12 cellular contexts compared by ENCODE assay signal in genomic region chr11:59225017-59225416, GRCh38. TPM values are rescaled to one million over a fixed set of nuclear protein-coding genes. Genes with fewer than 3 reads are reported as not detected.
A peak's percentile ranks its signal among the peaks of the same experiment; 100 is the strongest.
DNase-seq lines count a peak whose midpoint lies in the region; ATAC-seq and TF ChIP-seq lines count a peak whose summit lies in the region.
"Had no signal": no experiment of that assay in that cellular context is flagged by ENCODE, and none has a peak within 500 bp of the region (broad histone marks: within the 10 kb centered on the region; RNA-seq: fewer than 3 reads in every experiment).

No MANE protein-coding gene starts in this region.

- H3K27ac Mint-ChIP-seq in HFFc6 = no peak overlapping the region
- H3K27ac Mint-ChIP-seq: natural killer cell had no signal

- peak overlapping the region; percentile 22; the same call in 1 of the 2 replicates for H3K4me3 Mint-ChIP-seq in HFFc6
- H3K4me3 Mint-ChIP-seq: natural killer cell had no signal

- no peaks in the 10 kb centered on the region for H3K27me3 ChIP-seq in parathyroid adenoma (ENCODE audit: control insufficient read depth, insufficient read depth, low read length)
- no peaks in the 10 kb centered on the region for H3K27me3 ChIP-seq in effector memory CD4-positive, alpha-beta T cell (replicated peaks; ENCODE audit: control insufficient read depth, insufficient read depth, low read length, poor library complexity, severe bottlenecking)

- no peaks in the 10 kb centered on the region for H3K9me3 ChIP-seq in parathyroid adenoma (ENCODE audit: control insufficient read depth, low read length)
- no peaks in the 10 kb centered on the region for H3K9me3 ChIP-seq in effector memory CD4-positive, alpha-beta T cell (ENCODE audit: control insufficient read depth, low read length)

- H3K9me3 Mint-ChIP-seq in HFFc6 = no peaks in the 10 kb centered on the region
- H3K9me3 Mint-ChIP-seq: natural killer cell had no signal

- no peak overlapping the region for H3K4me2 ChIP-seq in parathyroid adenoma (ENCODE audit: low read length)

- no peaks in the 10 kb centered on the region for H3K79me2 ChIP-seq in parathyroid adenoma

- no peak overlapping the region for H3K4me3 ChIP-seq in parathyroid adenoma (ENCODE audit: low read depth, low read length)
- H3K4me3 ChIP-seq in effector memory CD4-positive, alpha-beta T cell (ENCODE audit: insufficient read depth, low read depth, low read length, poor library complexity, severe bottlenecking) = no peak overlapping the region

- H3K36me3 ChIP-seq in parathyroid adenoma (ENCODE audit: control insufficient read depth, insufficient read depth, low read length) = no peaks in the 10 kb centered on the region
- H3K36me3 ChIP-seq in effector memory CD4-positive, alpha-beta T cell (ENCODE audit: control insufficient read depth, insufficient read depth, low read length) = no peaks in the 10 kb centered on the region

- no peaks in the 10 kb centered on the region for H3K36me3 Mint-ChIP-seq in HFFc6 (ENCODE audit: low read depth)
- H3K36me3 Mint-ChIP-seq: natural killer cell had no signal

- TF ChIP-seq CTCF in HFFc6 (IDR thresholded peaks at IDR 0.05) (no peak), parathyroid adenoma (IDR thresholded peaks at IDR 0.05) (no peak)

- H3K9ac ChIP-seq in parathyroid adenoma = no peak overlapping the region

- ATAC-seq in GM18909 (IDR thresholded peaks at IDR 0.05; ENCODE audit: poor library complexity, unreplicated experiment) (peak; percentile 51), HG03558 (IDR thresholded peaks at IDR 0.05; ENCODE audit: extremely low read depth, unreplicated experiment) (peak; percentile 36), SK-N-SH treated with all-trans-retinoic acid at 6 μM for 48 hours (no peak)

- peak overlapping the region; percentile 19 for H3K27ac ChIP-seq in parathyroid adenoma
- H3K27ac ChIP-seq in effector memory CD4-positive, alpha-beta T cell (ENCODE audit: insufficient read depth, low read length, poor library complexity, severe bottlenecking) = no peak overlapping the region

- H2AFZ ChIP-seq in parathyroid adenoma = no peak overlapping the region

- peaks cover 36% of the 10 kb centered on the region for H3K4me1 Mint-ChIP-seq in HFFc6 (ENCODE audit: low read depth)

- no peak for DNase-seq in HFFc6
- DNase-seq in effector memory CD4-positive, alpha-beta T cell = no peak
- DNase-seq in DMS 273 (lab: John Stamatoyannopoulos, UW; ENCODE audit: unreplicated experiment) = no peak
- no peak for DNase-seq in activated CD4-positive, alpha-beta T cell treated with anti-CD3 and anti-CD28 coated beads for 1 hour
- DNase-seq: GOT3; natural killer cell; stimulated activated naive CD4-positive, alpha-beta T cell treated with Interleukin-2 at 50 U/mL for 16 hours; T-helper 2 cell had no signal

- no peaks in the 10 kb centered on the region for H3K4me1 ChIP-seq in parathyroid adenoma
- H3K4me1 ChIP-seq in effector memory CD4-positive, alpha-beta T cell (ENCODE audit: control insufficient read depth, insufficient read depth, low read length, poor library complexity, severe bottlenecking) = no peaks in the 10 kb centered on the region

- H3K27me3 Mint-ChIP-seq in HFFc6 (ENCODE audit: insufficient read depth) = peaks cover 7% of the 10 kb centered on the region

TF ChIP-seq in SK-N-SH treated with all-trans-retinoic acid at 6 μM for 48 hours, 23 proteins besides CTCF, POLR2A, EP300 and RAD21:
- no peak for TF ChIP-seq ZNF8 (CRISPR knock-in tag; IDR thresholded peaks at IDR 0.05)
- no peak for TF ChIP-seq BACH2 (CRISPR knock-in tag; IDR thresholded peaks at IDR 0.05; ENCODE audit: borderline replicate concordance)
- TF ChIP-seq PATZ1 (CRISPR knock-in tag; IDR thresholded peaks at IDR 0.05; ENCODE audit: borderline replicate concordance) = no peak
- no peak for TF ChIP-seq RARB (CRISPR knock-in tag; IDR thresholded peaks at IDR 0.05)
- TF ChIP-seq ZNF565 (CRISPR knock-in tag; conservative IDR thresholded peaks at IDR 0.05; ENCODE audit: low read depth) = no peak
- TF ChIP-seq OSR1 (CRISPR knock-in tag; IDR thresholded peaks at IDR 0.05) = no peak
- no peak for TF ChIP-seq PPARA (CRISPR knock-in tag; IDR thresholded peaks at IDR 0.05; ENCODE audit: borderline replicate concordance)
- no peak for TF ChIP-seq ISL1 (CRISPR knock-in tag; IDR thresholded peaks at IDR 0.05)
- TF ChIP-seq ZC3H10 (CRISPR knock-in tag; IDR thresholded peaks at IDR 0.05) = no peak
- TF ChIP-seq CSDC2 (CRISPR knock-in tag; IDR thresholded peaks at IDR 0.05) = no peak
- no peak for TF ChIP-seq ZNF70 (CRISPR knock-in tag; IDR thresholded peaks at IDR 0.05)
- no peak for TF ChIP-seq ZFP30 (CRISPR knock-in tag; IDR thresholded peaks at IDR 0.05)
- TF ChIP-seq CSRNP3 (CRISPR knock-in tag; IDR thresholded peaks at IDR 0.05) = no peak
- TF ChIP-seq ARNTL (CRISPR knock-in tag; IDR thresholded peaks at IDR 0.05; ENCODE audit: borderline replicate concordance, low read depth) = no peak

RNA-seq across cellular contexts. Expression of gene MPEG1, which starts 12.3 kb away (rescaled TPM):
- total RNA-seq in HFFc6 (2021; fragmentation: NEBNext Ultra II Directional; extraction: Animal tissue kit (Norgen Biotek cat#: 25700)) = not detected

RNA-seq across cellular contexts. Expression of gene DTX4, which starts 53.1 kb away (rescaled TPM):
- total RNA-seq in HFFc6 (2021; fragmentation: NEBNext Ultra II Directional; extraction: Animal tissue kit (Norgen Biotek cat#: 25700)) = 1 to 10 TPM; 3.2 to 4.6 (median 4.1) TPM
